In the genomic region with DNA sequence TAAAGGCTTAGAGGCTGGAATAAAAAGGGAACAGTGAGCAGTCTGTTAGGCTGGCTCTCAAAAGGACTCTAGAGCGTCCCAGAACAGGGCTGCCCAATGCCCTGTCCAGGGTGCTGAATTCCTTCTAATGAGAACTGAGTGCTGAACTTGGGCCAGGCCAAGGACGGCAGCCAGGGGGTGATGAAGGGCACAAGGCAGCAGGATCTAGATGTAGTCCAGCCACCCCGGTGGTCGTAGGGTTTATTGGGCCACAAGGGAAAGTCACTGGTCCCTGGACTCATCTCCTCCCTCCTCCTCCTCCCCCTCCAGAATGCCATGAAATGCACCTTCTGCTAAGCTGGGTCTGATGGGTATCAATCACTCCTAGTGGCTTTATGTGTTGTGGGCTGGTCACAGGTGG, we compare ENCODE assay signal across 1 cellular context.
A peak's percentile ranks its signal among the peaks of the same experiment; 100 is the strongest.
TF ChIP-seq lines count a peak whose summit lies in the region.

No MANE protein-coding gene starts in this region.

TF ChIP-seq in HepG2, 621 proteins besides CTCF, POLR2A, EP300 and RAD21 (continued from another document and continues in another):
- TF ChIP-seq, protein P1, sequence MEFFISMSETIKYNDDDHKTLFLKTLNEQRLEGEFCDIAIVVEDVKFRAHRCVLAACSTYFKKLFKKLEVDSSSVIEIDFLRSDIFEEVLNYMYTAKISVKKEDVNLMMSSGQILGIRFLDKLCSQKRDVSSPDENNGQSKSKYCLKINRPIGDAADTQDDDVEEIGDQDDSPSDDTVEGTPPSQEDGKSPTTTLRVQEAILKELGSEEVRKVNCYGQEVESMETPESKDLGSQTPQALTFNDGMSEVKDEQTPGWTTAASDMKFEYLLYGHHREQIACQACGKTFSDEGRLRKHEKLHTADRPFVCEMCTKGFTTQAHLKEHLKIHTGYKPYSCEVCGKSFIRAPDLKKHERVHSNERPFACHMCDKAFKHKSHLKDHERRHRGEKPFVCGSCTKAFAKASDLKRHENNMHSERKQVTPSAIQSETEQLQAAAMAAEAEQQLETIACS (CRISPR knock-in tag; IDR thresholded peaks at IDR 0.05): no peak
- TF ChIP-seq, protein P2, sequence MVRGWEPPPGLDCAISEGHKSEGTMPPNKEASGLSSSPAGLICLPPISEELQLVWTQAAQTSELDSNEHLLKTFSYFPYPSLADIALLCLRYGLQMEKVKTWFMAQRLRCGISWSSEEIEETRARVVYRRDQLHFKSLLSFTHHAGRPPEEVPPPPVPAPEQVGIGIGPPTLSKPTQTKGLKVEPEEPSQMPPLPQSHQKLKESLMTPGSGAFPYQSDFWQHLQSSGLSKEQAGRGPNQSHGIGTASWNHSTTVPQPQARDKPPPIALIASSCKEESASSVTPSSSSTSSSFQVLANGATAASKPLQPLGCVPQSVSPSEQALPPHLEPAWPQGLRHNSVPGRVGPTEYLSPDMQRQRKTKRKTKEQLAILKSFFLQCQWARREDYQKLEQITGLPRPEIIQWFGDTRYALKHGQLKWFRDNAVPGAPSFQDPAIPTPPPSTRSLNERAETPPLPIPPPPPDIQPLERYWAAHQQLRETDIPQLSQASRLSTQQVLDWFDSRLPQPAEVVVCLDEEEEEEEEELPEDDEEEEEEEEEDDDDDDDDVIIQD (CRISPR knock-in tag; IDR thresholded peaks at IDR 0.05; ENCODE audit: low read depth): peak; percentile 45; the same call in 1 of the 2 replicates
- TF ChIP-seq NRL (CRISPR knock-in tag; IDR thresholded peaks at IDR 0.05; ENCODE audit: borderline replicate concordance) (no peak), FOXK2 (IDR thresholded peaks at IDR 0.05) (no peak), FOXP1 (IDR thresholded peaks at IDR 0.05) (no peak), FOXP1 (CRISPR knock-in tag; IDR thresholded peaks at IDR 0.05) (no peak), NR2F6 (IDR thresholded peaks at IDR 0.05) (no peak), NR2F6 (CRISPR knock-in tag; IDR thresholded peaks at IDR 0.05) (0 out of 2 replicates have a peak, but pooled peaks have one; percentile 39), STAG1 (CRISPR knock-in tag; IDR thresholded peaks at IDR 0.05) (peak; percentile 37), JUND (CRISPR knock-in tag; IDR thresholded peaks at IDR 0.05) (peak; percentile 56; the same call in 1 of the 2 replicates), BRCA1 (CRISPR knock-in tag; IDR thresholded peaks at IDR 0.05) (0 out of 2 replicates have a peak, but pooled peaks have one; percentile 80), KLF6 (CRISPR knock-in tag; IDR thresholded peaks at IDR 0.05) (peak; percentile 83; the same call in 1 of the 2 replicates), ZNF780A (CRISPR knock-in tag; IDR thresholded peaks at IDR 0.05) (0 out of 2 replicates have a peak, but pooled peaks have one; percentile 46), U2AF2 (IDR thresholded peaks at IDR 0.05; ENCODE audit: low read depth, low read length) (no peak), TEAD3 (CRISPR knock-in tag; optimal IDR thresholded peaks at IDR 0.05; ENCODE audit: borderline replicate concordance) (peak; percentile 65), KDM5B (CRISPR knock-in tag; IDR thresholded peaks at IDR 0.05; ENCODE audit: borderline replicate concordance) (0 out of 2 replicates have a peak, but pooled peaks have one; percentile 26), HNRNPH1 (optimal IDR thresholded peaks at IDR 0.05; ENCODE audit: low read depth, low read length) (no peak), KAT8 (CRISPR knock-in tag; IDR thresholded peaks at IDR 0.05) (peak; percentile 70; the same call in 1 of the 2 replicates), KLF12 (CRISPR knock-in tag; IDR thresholded peaks at IDR 0.05; ENCODE audit: borderline replicate concordance) (0 out of 2 replicates have a peak, but pooled peaks have one; percentile 66), SRSF4 (IDR thresholded peaks at IDR 0.05; ENCODE audit: low read depth, low read length, poor library complexity, severe bottlenecking) (no peak), ARNT (IDR thresholded peaks at IDR 0.05) (no peak), NFYC (CRISPR knock-in tag; IDR thresholded peaks at IDR 0.05) (no peak), ZFYVE20 (CRISPR knock-in tag; IDR thresholded peaks at IDR 0.05; ENCODE audit: borderline replicate concordance, low read depth) (0 out of 2 replicates have a peak, but pooled peaks have one; percentile 20), NR3C1 (CRISPR knock-in tag; IDR thresholded peaks at IDR 0.05) (no peak), KLF11 (CRISPR knock-in tag; IDR thresholded peaks at IDR 0.05) (peak; percentile 95; the same call in 1 of the 2 replicates), BORCS8-MEF2B (CRISPR knock-in tag; IDR thresholded peaks at IDR 0.05) (peak; percentile 77), ISL2 (CRISPR knock-in tag; IDR thresholded peaks at IDR 0.05) (0 out of 2 replicates have a peak, but pooled peaks have one; percentile 33), NFE2L2 (IDR thresholded peaks at IDR 0.05; ENCODE audit: low read length) (no peak), ZKSCAN8 (CRISPR knock-in tag; IDR thresholded peaks at IDR 0.05; ENCODE audit: borderline replicate concordance) (no peak), SOX13 (IDR thresholded peaks at IDR 0.05) (no peak), SOX13 (CRISPR knock-in tag; conservative IDR thresholded peaks at IDR 0.05 in 1 of 2, IDR thresholded peaks at IDR 0.05 in 1 of 2) (peak in 1 of 2 experiments; percentile 48; a peak in 2 of 4 replicates)
- TF ChIP-seq, protein P3, sequence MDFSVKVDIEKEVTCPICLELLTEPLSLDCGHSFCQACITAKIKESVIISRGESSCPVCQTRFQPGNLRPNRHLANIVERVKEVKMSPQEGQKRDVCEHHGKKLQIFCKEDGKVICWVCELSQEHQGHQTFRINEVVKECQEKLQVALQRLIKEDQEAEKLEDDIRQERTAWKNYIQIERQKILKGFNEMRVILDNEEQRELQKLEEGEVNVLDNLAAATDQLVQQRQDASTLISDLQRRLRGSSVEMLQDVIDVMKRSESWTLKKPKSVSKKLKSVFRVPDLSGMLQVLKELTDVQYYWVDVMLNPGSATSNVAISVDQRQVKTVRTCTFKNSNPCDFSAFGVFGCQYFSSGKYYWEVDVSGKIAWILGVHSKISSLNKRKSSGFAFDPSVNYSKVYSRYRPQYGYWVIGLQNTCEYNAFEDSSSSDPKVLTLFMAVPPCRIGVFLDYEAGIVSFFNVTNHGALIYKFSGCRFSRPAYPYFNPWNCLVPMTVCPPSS (IDR thresholded peaks at IDR 0.05): no peak
- TF ChIP-seq, protein P4, sequence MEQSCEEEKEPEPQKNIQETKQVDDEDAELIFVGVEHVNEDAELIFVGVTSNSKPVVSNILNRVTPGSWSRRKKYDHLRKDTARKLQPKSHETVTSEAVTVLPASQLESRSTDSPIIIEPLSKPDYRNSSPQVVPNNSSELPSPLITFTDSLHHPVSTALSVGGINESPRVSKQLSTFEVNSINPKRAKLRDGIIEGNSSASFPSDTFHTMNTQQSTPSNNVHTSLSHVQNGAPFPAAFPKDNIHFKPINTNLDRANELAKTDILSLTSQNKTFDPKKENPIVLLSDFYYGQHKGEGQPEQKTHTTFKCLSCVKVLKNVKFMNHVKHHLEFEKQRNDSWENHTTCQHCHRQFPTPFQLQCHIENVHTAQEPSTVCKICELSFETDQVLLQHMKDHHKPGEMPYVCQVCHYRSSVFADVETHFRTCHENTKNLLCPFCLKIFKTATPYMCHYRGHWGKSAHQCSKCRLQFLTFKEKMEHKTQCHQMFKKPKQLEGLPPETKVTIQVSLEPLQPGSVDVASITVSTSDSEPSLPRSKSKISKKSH (CRISPR knock-in tag; IDR thresholded peaks at IDR 0.05; ENCODE audit: borderline replicate concordance): no peak
- TF ChIP-seq, protein P5, sequence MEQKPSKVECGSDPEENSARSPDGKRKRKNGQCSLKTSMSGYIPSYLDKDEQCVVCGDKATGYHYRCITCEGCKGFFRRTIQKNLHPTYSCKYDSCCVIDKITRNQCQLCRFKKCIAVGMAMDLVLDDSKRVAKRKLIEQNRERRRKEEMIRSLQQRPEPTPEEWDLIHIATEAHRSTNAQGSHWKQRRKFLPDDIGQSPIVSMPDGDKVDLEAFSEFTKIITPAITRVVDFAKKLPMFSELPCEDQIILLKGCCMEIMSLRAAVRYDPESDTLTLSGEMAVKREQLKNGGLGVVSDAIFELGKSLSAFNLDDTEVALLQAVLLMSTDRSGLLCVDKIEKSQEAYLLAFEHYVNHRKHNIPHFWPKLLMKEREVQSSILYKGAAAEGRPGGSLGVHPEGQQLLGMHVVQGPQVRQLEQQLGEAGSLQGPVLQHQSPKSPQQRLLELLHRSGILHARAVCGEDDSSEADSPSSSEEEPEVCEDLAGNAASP (CRISPR knock-in tag; IDR thresholded peaks at IDR 0.05; ENCODE audit: borderline replicate concordance): peak; percentile 80; the same call in 1 of the 2 replicates
- TF ChIP-seq, protein P6, sequence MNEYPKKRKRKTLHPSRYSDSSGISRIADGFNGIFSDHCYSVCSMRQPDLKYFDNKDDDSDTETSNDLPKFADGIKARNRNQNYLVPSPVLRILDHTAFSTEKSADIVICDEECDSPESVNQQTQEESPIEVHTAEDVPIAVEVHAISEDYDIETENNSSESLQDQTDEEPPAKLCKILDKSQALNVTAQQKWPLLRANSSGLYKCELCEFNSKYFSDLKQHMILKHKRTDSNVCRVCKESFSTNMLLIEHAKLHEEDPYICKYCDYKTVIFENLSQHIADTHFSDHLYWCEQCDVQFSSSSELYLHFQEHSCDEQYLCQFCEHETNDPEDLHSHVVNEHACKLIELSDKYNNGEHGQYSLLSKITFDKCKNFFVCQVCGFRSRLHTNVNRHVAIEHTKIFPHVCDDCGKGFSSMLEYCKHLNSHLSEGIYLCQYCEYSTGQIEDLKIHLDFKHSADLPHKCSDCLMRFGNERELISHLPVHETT (CRISPR knock-in tag; conservative IDR thresholded peaks at IDR 0.05): 0 out of 2 replicates have a peak, but pooled peaks have one; percentile 50
- TF ChIP-seq, protein P7, sequence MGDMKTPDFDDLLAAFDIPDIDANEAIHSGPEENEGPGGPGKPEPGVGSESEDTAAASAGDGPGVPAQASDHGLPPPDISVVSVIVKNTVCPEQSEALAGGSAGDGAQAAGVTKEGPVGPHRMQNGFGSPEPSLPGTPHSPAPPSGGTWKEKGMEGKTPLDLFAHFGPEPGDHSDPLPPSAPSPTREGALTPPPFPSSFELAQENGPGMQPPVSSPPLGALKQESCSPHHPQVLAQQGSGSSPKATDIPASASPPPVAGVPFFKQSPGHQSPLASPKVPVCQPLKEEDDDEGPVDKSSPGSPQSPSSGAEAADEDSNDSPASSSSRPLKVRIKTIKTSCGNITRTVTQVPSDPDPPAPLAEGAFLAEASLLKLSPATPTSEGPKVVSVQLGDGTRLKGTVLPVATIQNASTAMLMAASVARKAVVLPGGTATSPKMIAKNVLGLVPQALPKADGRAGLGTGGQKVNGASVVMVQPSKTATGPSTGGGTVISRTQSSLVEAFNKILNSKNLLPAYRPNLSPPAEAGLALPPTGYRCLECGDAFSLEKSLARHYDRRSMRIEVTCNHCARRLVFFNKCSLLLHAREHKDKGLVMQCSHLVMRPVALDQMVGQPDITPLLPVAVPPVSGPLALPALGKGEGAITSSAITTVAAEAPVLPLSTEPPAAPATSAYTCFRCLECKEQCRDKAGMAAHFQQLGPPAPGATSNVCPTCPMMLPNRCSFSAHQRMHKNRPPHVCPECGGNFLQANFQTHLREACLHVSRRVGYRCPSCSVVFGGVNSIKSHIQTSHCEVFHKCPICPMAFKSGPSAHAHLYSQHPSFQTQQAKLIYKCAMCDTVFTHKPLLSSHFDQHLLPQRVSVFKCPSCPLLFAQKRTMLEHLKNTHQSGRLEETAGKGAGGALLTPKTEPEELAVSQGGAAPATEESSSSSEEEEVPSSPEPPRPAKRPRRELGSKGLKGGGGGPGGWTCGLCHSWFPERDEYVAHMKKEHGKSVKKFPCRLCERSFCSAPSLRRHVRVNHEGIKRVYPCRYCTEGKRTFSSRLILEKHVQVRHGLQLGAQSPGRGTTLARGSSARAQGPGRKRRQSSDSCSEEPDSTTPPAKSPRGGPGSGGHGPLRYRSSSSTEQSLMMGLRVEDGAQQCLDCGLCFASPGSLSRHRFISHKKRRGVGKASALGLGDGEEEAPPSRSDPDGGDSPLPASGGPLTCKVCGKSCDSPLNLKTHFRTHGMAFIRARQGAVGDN (CRISPR knock-in tag; IDR thresholded peaks at IDR 0.05): peak; percentile 15; the same call in 1 of the 2 replicates
- TF ChIP-seq, protein P8, sequence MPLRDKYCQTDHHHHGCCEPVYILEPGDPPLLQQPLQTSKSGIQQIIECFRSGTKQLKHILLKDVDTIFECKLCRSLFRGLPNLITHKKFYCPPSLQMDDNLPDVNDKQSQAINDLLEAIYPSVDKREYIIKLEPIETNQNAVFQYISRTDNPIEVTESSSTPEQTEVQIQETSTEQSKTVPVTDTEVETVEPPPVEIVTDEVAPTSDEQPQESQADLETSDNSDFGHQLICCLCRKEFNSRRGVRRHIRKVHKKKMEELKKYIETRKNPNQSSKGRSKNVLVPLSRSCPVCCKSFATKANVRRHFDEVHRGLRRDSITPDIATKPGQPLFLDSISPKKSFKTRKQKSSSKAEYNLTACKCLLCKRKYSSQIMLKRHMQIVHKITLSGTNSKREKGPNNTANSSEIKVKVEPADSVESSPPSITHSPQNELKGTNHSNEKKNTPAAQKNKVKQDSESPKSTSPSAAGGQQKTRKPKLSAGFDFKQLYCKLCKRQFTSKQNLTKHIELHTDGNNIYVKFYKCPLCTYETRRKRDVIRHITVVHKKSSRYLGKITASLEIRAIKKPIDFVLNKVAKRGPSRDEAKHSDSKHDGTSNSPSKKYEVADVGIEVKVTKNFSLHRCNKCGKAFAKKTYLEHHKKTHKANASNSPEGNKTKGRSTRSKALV (CRISPR knock-in tag; IDR thresholded peaks at IDR 0.05): peak; percentile 53; the same call in 1 of the 2 replicates
- TF ChIP-seq, protein P9, sequence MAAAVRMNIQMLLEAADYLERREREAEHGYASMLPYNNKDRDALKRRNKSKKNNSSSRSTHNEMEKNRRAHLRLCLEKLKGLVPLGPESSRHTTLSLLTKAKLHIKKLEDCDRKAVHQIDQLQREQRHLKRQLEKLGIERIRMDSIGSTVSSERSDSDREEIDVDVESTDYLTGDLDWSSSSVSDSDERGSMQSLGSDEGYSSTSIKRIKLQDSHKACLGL (CRISPR knock-in tag; IDR thresholded peaks at IDR 0.05): no peak
- TF ChIP-seq, protein P10, sequence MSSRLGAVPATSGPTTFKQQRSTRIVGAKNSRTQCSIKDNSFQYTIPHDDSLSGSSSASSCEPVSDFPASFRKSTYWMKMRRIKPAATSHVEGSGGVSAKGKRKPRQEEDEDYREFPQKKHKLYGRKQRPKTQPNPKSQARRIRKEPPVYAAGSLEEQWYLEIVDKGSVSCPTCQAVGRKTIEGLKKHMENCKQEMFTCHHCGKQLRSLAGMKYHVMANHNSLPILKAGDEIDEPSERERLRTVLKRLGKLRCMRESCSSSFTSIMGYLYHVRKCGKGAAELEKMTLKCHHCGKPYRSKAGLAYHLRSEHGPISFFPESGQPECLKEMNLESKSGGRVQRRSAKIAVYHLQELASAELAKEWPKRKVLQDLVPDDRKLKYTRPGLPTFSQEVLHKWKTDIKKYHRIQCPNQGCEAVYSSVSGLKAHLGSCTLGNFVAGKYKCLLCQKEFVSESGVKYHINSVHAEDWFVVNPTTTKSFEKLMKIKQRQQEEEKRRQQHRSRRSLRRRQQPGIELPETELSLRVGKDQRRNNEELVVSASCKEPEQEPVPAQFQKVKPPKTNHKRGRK (CRISPR knock-in tag; IDR thresholded peaks at IDR 0.05): no peak
- TF ChIP-seq, protein P11, sequence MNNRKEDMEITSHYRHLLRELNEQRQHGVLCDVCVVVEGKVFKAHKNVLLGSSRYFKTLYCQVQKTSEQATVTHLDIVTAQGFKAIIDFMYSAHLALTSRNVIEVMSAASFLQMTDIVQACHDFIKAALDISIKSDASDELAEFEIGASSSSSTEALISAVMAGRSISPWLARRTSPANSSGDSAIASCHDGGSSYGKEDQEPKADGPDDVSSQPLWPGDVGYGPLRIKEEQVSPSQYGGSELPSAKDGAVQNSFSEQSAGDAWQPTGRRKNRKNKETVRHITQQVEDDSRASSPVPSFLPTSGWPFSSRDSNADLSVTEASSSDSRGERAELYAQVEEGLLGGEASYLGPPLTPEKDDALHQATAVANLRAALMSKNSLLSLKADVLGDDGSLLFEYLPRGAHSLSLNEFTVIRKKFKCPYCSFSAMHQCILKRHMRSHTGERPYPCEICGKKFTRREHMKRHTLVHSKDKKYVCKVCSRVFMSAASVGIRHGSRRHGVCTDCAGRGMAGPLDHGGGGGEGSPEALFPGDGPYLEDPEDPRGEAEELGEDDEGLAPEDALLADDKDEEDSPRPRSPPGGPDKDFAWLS (CRISPR knock-in tag; IDR thresholded peaks at IDR 0.05; ENCODE audit: borderline replicate concordance): no peak
